In the genomic region with DNA sequence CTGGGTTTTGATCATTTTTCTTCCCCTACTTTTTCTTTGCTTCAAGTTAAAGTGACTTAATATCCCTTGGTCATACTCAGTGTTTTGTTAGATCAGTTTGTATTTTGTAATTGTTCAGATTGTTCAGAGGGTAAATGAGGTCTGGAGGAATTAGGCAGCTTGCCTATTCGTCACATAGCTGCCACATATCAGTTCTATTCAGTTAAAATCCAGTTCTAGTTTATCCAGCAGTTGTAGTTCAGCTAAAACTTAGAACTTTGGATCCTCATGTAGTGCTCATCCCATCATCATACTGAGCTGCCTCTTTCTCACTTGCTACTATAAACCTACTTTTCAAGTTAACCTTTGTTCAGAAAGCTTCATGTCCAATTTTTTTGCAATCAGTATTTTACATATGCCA, we compare ENCODE assay signal across 2 cellular contexts.
TF ChIP-seq lines count a peak whose summit lies in the region.

No MANE protein-coding gene starts in this region.

TF ChIP-seq in liver, 16 proteins besides CTCF, POLR2A, EP300 and RAD21:
- TF ChIP-seq, protein P1, sequence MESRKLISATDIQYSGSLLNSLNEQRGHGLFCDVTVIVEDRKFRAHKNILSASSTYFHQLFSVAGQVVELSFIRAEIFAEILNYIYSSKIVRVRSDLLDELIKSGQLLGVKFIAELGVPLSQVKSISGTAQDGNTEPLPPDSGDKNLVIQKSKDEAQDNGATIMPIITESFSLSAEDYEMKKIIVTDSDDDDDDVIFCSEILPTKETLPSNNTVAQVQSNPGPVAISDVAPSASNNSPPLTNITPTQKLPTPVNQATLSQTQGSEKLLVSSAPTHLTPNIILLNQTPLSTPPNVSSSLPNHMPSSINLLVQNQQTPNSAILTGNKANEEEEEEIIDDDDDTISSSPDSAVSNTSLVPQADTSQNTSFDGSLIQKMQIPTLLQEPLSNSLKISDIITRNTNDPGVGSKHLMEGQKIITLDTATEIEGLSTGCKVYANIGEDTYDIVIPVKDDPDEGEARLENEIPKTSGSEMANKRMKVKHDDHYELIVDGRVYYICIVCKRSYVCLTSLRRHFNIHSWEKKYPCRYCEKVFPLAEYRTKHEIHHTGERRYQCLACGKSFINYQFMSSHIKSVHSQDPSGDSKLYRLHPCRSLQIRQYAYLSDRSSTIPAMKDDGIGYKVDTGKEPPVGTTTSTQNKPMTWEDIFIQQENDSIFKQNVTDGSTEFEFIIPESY (IDR thresholded peaks at IDR 0.05), result no peak
- TF ChIP-seq HNF4G (IDR thresholded peaks at IDR 0.05) (no peak), HNF4A (conservative IDR thresholded peaks at IDR 0.05) (peak; percentile 33 to 53), FOXA1 (IDR thresholded peaks at IDR 0.05) (no peak), NR2F2 (IDR thresholded peaks at IDR 0.05) (no peak), YY1 (IDR thresholded peaks at IDR 0.05) (no peak), RXRA (IDR thresholded peaks at IDR 0.05) (peak; percentile 45 to 54), JUND (IDR thresholded peaks at IDR 0.05) (no peak), EGR1 (IDR thresholded peaks at IDR 0.05; ENCODE audit: low read depth in 2 of 2) (no peak), FOXA2 (IDR thresholded peaks at IDR 0.05) (no peak), GABPA (IDR thresholded peaks at IDR 0.05 in 1 of 2, conservative IDR thresholded peaks at IDR 0.05 in 1 of 2) (no peak), TAF1 (conservative IDR thresholded peaks at IDR 0.05) (no peak), SP1 (IDR thresholded peaks at IDR 0.05) (peak; percentile 27)
- TF ChIP-seq, protein P2, sequence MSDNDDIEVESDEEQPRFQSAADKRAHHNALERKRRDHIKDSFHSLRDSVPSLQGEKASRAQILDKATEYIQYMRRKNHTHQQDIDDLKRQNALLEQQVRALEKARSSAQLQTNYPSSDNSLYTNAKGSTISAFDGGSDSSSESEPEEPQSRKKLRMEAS (IDR thresholded peaks at IDR 0.05), result no peak
- TF ChIP-seq, protein P3, sequence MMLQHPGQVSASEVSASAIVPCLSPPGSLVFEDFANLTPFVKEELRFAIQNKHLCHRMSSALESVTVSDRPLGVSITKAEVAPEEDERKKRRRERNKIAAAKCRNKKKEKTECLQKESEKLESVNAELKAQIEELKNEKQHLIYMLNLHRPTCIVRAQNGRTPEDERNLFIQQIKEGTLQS (IDR thresholded peaks at IDR 0.05), result no peak
- TF ChIP-seq, protein P4, sequence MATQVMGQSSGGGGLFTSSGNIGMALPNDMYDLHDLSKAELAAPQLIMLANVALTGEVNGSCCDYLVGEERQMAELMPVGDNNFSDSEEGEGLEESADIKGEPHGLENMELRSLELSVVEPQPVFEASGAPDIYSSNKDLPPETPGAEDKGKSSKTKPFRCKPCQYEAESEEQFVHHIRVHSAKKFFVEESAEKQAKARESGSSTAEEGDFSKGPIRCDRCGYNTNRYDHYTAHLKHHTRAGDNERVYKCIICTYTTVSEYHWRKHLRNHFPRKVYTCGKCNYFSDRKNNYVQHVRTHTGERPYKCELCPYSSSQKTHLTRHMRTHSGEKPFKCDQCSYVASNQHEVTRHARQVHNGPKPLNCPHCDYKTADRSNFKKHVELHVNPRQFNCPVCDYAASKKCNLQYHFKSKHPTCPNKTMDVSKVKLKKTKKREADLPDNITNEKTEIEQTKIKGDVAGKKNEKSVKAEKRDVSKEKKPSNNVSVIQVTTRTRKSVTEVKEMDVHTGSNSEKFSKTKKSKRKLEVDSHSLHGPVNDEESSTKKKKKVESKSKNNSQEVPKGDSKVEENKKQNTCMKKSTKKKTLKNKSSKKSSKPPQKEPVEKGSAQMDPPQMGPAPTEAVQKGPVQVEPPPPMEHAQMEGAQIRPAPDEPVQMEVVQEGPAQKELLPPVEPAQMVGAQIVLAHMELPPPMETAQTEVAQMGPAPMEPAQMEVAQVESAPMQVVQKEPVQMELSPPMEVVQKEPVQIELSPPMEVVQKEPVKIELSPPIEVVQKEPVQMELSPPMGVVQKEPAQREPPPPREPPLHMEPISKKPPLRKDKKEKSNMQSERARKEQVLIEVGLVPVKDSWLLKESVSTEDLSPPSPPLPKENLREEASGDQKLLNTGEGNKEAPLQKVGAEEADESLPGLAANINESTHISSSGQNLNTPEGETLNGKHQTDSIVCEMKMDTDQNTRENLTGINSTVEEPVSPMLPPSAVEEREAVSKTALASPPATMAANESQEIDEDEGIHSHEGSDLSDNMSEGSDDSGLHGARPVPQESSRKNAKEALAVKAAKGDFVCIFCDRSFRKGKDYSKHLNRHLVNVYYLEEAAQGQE (IDR thresholded peaks at IDR 0.05), result no peak

TF ChIP-seq in HepG2, 621 proteins besides CTCF, POLR2A, EP300 and RAD21:
- TF ChIP-seq ZNF264 (CRISPR knock-in tag; IDR thresholded peaks at IDR 0.05) (no peak), RNF2 (conservative IDR thresholded peaks at IDR 0.05; ENCODE audit: low read depth) (no peak), GATAD2A (CRISPR knock-in tag; IDR thresholded peaks at IDR 0.05) (no peak), NCOA5 (CRISPR knock-in tag; IDR thresholded peaks at IDR 0.05) (no peak), TRIM24 (CRISPR knock-in tag; IDR thresholded peaks at IDR 0.05) (no peak), ZNF282 (IDR thresholded peaks at IDR 0.05; ENCODE audit: partially characterized antibody) (no peak), ZNF772 (CRISPR knock-in tag; IDR thresholded peaks at IDR 0.05) (no peak), SOX13 (IDR thresholded peaks at IDR 0.05) (no peak), SOX13 (CRISPR knock-in tag; conservative IDR thresholded peaks at IDR 0.05 in 1 of 2, IDR thresholded peaks at IDR 0.05 in 1 of 2) (no peak), ZNF780A (CRISPR knock-in tag; IDR thresholded peaks at IDR 0.05) (no peak), SRF (IDR thresholded peaks at IDR 0.05; ENCODE audit: low read depth, low read length) (no peak), ZNF572 (CRISPR knock-in tag; IDR thresholded peaks at IDR 0.05) (no peak), ZNF563 (CRISPR knock-in tag; IDR thresholded peaks at IDR 0.05) (no peak), GTF3A (CRISPR knock-in tag; conservative IDR thresholded peaks at IDR 0.05) (no peak), NONO (IDR thresholded peaks at IDR 0.05) (no peak), NONO (CRISPR knock-in tag; conservative IDR thresholded peaks at IDR 0.05) (no peak)
- TF ChIP-seq, protein P5, sequence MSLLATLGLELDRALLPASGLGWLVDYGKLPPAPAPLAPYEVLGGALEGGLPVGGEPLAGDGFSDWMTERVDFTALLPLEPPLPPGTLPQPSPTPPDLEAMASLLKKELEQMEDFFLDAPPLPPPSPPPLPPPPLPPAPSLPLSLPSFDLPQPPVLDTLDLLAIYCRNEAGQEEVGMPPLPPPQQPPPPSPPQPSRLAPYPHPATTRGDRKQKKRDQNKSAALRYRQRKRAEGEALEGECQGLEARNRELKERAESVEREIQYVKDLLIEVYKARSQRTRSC (CRISPR knock-in tag; IDR thresholded peaks at IDR 0.05; ENCODE audit: low read depth), result no peak
- TF ChIP-seq, protein P6, sequence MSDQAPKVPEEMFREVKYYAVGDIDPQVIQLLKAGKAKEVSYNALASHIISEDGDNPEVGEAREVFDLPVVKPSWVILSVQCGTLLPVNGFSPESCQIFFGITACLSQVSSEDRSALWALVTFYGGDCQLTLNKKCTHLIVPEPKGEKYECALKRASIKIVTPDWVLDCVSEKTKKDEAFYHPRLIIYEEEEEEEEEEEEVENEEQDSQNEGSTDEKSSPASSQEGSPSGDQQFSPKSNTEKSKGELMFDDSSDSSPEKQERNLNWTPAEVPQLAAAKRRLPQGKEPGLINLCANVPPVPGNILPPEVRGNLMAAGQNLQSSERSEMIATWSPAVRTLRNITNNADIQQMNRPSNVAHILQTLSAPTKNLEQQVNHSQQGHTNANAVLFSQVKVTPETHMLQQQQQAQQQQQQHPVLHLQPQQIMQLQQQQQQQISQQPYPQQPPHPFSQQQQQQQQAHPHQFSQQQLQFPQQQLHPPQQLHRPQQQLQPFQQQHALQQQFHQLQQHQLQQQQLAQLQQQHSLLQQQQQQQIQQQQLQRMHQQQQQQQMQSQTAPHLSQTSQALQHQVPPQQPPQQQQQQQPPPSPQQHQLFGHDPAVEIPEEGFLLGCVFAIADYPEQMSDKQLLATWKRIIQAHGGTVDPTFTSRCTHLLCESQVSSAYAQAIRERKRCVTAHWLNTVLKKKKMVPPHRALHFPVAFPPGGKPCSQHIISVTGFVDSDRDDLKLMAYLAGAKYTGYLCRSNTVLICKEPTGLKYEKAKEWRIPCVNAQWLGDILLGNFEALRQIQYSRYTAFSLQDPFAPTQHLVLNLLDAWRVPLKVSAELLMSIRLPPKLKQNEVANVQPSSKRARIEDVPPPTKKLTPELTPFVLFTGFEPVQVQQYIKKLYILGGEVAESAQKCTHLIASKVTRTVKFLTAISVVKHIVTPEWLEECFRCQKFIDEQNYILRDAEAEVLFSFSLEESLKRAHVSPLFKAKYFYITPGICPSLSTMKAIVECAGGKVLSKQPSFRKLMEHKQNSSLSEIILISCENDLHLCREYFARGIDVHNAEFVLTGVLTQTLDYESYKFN (CRISPR knock-in tag; conservative IDR thresholded peaks at IDR 0.05), result no peak
- TF ChIP-seq, protein P7, sequence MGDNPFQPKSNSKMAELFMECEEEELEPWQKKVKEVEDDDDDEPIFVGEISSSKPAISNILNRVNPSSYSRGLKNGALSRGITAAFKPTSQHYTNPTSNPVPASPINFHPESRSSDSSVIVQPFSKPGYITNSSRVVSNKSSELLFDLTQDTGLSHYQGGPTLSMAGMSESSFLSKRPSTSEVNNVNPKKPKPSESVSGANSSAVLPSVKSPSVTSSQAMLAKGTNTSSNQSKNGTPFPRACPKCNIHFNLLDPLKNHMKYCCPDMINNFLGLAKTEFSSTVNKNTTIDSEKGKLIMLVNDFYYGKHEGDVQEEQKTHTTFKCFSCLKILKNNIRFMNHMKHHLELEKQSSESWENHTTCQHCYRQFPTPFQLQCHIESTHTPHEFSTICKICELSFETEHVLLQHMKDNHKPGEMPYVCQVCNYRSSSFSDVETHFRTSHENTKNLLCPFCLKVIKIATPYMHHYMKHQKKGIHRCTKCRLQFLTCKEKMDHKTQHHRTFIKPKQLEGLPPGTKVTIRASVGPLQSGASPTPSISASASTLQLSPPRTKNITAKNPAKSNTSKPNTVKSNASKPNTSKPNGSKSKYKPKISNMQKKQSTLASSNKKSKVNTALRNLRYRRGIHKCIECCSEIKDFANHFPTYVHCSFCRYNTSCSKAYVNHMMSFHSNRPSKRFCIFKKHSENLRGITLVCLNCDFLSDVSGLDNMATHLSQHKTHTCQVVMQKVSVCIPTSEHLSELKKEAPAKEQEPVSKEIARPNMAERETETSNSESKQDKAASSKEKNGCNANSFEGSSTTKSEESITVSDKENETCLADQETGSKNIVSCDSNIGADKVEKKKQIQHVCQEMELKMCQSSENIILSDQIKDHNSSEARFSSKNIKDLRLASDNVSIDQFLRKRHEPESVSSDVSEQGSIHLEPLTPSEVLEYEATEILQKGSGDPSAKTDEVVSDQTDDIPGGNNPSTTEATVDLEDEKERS (CRISPR knock-in tag; IDR thresholded peaks at IDR 0.05), result no peak
- TF ChIP-seq, protein P8, sequence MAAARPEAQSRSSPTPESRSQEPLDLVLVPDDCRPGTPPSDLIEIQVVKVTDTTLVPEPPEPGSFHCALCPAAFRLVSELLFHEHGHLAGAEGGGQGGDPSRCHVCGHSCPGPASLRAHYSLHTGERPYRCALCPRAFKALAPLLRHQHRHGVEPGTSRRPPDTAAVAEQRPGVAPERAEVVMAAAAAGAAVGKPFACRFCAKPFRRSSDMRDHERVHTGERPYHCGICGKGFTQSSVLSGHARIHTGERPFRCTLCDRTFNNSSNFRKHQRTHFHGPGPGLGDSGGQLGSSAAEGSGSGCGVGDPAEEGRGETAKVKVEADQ (CRISPR knock-in tag; IDR thresholded peaks at IDR 0.05; ENCODE audit: borderline replicate concordance), result no peak
- TF ChIP-seq, protein P9, sequence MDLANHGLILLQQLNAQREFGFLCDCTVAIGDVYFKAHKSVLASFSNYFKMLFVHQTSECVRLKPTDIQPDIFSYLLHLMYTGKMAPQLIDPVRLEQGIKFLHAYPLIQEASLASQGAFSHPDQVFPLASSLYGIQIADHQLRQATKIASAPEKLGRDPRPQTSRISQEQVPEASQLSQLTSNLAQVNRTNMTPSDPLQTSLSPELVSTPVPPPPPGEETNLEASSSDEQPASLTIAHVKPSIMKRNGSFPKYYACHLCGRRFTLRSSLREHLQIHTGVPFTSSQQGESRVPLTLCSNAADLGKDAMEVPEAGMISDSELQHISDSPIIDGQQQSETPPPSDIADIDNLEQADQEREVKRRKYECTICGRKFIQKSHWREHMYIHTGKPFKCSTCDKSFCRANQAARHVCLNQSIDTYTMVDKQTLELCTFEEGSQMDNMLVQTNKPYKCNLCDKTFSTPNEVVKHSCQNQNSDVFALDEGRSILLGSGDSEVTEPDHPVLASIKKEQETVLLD (CRISPR knock-in tag; IDR thresholded peaks at IDR 0.05; ENCODE audit: low read depth), result no peak
